ENCODE assay signal across 1 cellular context in genomic region chrX:154327026-154327820, GRCh38.
TF ChIP-seq lines count a peak whose summit lies in the region.

No MANE protein-coding gene starts in this region.

TF ChIP-seq in K562, 482 proteins besides CTCF, POLR2A, EP300 and RAD21:
- no peak for TF ChIP-seq BCL6 (CRISPR knock-in tag; IDR thresholded peaks at IDR 0.05)
- no peak for TF ChIP-seq COPS2 (conservative IDR thresholded peaks at IDR 0.05)
- TF ChIP-seq ATF2 (CRISPR knock-in tag; IDR thresholded peaks at IDR 0.05) = no peak
- no peak for TF ChIP-seq NCOA6 (IDR thresholded peaks at IDR 0.05)
- no peak for TF ChIP-seq NR2F6 (CRISPR knock-in tag; IDR thresholded peaks at IDR 0.05)
- TF ChIP-seq CC2D1A (IDR thresholded peaks at IDR 0.05) = no peak
- no peak for TF ChIP-seq LCOR (CRISPR knock-in tag; IDR thresholded peaks at IDR 0.05)
- TF ChIP-seq NEUROD1 (IDR thresholded peaks at IDR 0.05; ENCODE audit: borderline replicate concordance, low read depth, low read length, partially characterized antibody) = no peak
- no peak for TF ChIP-seq ZNF165 (CRISPR knock-in tag; IDR thresholded peaks at IDR 0.05; ENCODE audit: borderline replicate concordance)
- TF ChIP-seq SP2 (IDR thresholded peaks at IDR 0.05; ENCODE audit: extremely low read depth, low read depth, low read length, poor library complexity, severe bottlenecking) = no peak
- TF ChIP-seq CHD7 (IDR thresholded peaks at IDR 0.05; ENCODE audit: low read depth, low read length) = no peak
